In genomic region chr16:2243031-2243528, GRCh38 we compare ENCODE assay signal across 16 cellular contexts. TPM values are rescaled to one million over a fixed set of nuclear protein-coding genes. Genes with fewer than 3 reads are reported as not detected.
DNase-seq lines count a peak whose midpoint lies in the region; ATAC-seq and TF ChIP-seq lines count a peak whose summit lies in the region.
"Had no signal": no experiment of that assay in that cellular context is flagged by ENCODE, and none has a peak within 500 bp of the region (broad histone marks: within the 10 kb centered on the region; RNA-seq: fewer than 3 reads in every experiment).

No MANE protein-coding gene starts in this region.

- H4K20me1 ChIP-seq in SK-N-SH (ENCODE audit: insufficient read depth) = no peaks in the 10 kb centered on the region

- TF ChIP-seq EP300 in SK-N-SH (IDR thresholded peaks at IDR 0.05; ENCODE audit: borderline replicate concordance in 1 of 2, low read depth in 1 of 2, low read length in 1 of 2) = no peak

- DNase-seq in SK-N-SH = peak; percentile 56
- DNase-seq in Panc1 (ENCODE audit: low read depth, low spot score) = no peak
- DNase-seq in iPS-NIHi7 (ENCODE audit: extremely low spot score) = peak; percentile 61
- no peak for DNase-seq in activated gamma-delta T cell (lab: John Stamatoyannopoulos, UW)
- DNase-seq in activated CD4-positive, alpha-beta T cell treated with anti-CD3 and anti-CD28 coated beads for 4 hours = no peak
- DNase-seq: activated CD4-positive, alpha-beta T cell treated with anti-CD3 and anti-CD28 coated beads, Interleukin-2, amount 50 U/mL, for 4 hours; activated naive CD4-positive, alpha-beta T cell treated with anti-CD3 and anti-CD28 coated beads for 36 hours; CD4-positive, CD25-positive, alpha-beta regulatory T cell; colonic mucosa; foreskin keratinocyte; left colon; NCI-H1417; NCI-H2171; SW 1271; uterus had no signal

- TF ChIP-seq CTCF in SK-N-SH (IDR thresholded peaks at IDR 0.05) (no peak), Panc1 (IDR thresholded peaks at IDR 0.05) (peak; percentile 45; the same call in 1 of the 2 replicates)

- WGBS in SK-N-SH (ENCODE audit: low lambda C conversion rate) = 90% methylated on average over 2 of the region's 19 CpGs

- BruUV-seq in Panc1 (replicated peaks; lab: Mats Ljungman, UMichigan) = no TSS peak

- in situ Hi-C loops in Panc1 (cut with HindIII; ENCODE audit: low pct_unique_long_range_greater_than_20kb, low sequenced_read_pairs) = no loop called here

- H3K79me2 ChIP-seq in SK-N-SH (ENCODE audit: insufficient read depth) = peaks cover 12% of the 10 kb centered on the region

- no peak overlapping the region for H3K9ac ChIP-seq in SK-N-SH

- ATAC-seq in SK-N-SH treated with all-trans-retinoic acid at 6 μM for 48 hours (no peak; the same call in 2 of the 3 replicates), Panc1 (peak; percentile 9; the same call in 1 of the 2 replicates)
- ATAC-seq: foreskin keratinocyte had no signal

- intact Hi-C loops in Panc1 (cut with micrococcal nuclease; ENCODE audit: unreplicated experiment) = no loop called here

- H3K27ac ChIP-seq in SK-N-SH (ENCODE audit: low read depth in 2 of 2, low read length in 1 of 2) (no peak overlapping the region), Panc1 (ENCODE audit: low read length) (no peak overlapping the region)
- H3K27ac ChIP-seq: colonic mucosa, foreskin keratinocyte, uterus had no signal

- H2AFZ ChIP-seq in SK-N-SH (ENCODE audit: low read depth) = no peak overlapping the region

- H3K4me3 ChIP-seq in SK-N-SH (ENCODE audit: low read depth in 2 of 2, low read length in 1 of 2) (no peak overlapping the region), Panc1 (ENCODE audit: low read depth in 2 of 2, low read length in 2 of 2) (no peak overlapping the region)
- H3K4me3 ChIP-seq: colonic mucosa, uterus had no signal

- H3K27me3 ChIP-seq in SK-N-SH (ENCODE audit: insufficient read depth) (no peaks in the 10 kb centered on the region), Panc1 (ENCODE audit: control insufficient read depth, insufficient read depth, low read length) (no peaks in the 10 kb centered on the region)
- H3K27me3 ChIP-seq: uterus had no signal

- no peaks in the 10 kb centered on the region for H3K9me2 ChIP-seq in SK-N-SH

- H3K4me1 ChIP-seq in SK-N-SH (ENCODE audit: control insufficient read depth in 1 of 2, insufficient read depth in 2 of 2, low read depth in 1 of 2, low read length in 1 of 2) (no peaks in the 10 kb centered on the region), Panc1 (ENCODE audit: control insufficient read depth, insufficient read depth, low read length) (peaks cover 3% of the 10 kb centered on the region; the same call in 1 of the 2 replicates)
- H3K4me1 ChIP-seq: colonic mucosa, foreskin keratinocyte, uterus had no signal

- CTCF ChIA-PET in SK-N-SH (lab: Yijun Ruan, JAX) (interaction anchor here (2.2 kb wide), 1 partner anchor 12 kb away, joined by 5 read pairs; no protein-coding TSS in a partner anchor), Panc1 (lab: Charles Lee) (no interaction called here)

- POLR2A ChIA-PET in SK-N-SH (lab: Yijun Ruan, JAX) (no interaction called here), Panc1 (lab: Charles Lee) (no interaction called here)

- H3K4me2 ChIP-seq in SK-N-SH = no peak overlapping the region

- peaks cover 10% of the 10 kb centered on the region for H3F3A ChIP-seq in SK-N-SH (replicated peaks; ENCODE audit: insufficient read depth)

- H3K9me3 ChIP-seq in SK-N-SH (no peaks in the 10 kb centered on the region), Panc1 (ENCODE audit: control insufficient read depth, insufficient read depth, low read depth, low read length) (no peaks in the 10 kb centered on the region)
- H3K9me3 ChIP-seq: colonic mucosa, uterus had no signal

- H3K36me3 ChIP-seq in SK-N-SH (replicated peaks in 1 of 2; ENCODE audit: control insufficient read depth in 1 of 2, insufficient read depth in 2 of 2, low read length in 1 of 2) (peaks cover 8 to 33% of the 10 kb centered on the region in 2 experiments), Panc1 (ENCODE audit: control insufficient read depth, insufficient read depth, low read length) (peaks cover 2% of the 10 kb centered on the region)
- H3K36me3 ChIP-seq: uterus had no signal

- no peak for TF ChIP-seq RAD21 in SK-N-SH (IDR thresholded peaks at IDR 0.05; ENCODE audit: low read length)

TF ChIP-seq in SK-N-SH, 30 proteins besides CTCF, POLR2A, EP300 and RAD21 (continues in another document):
- no peak for TF ChIP-seq FOXJ3 (CRISPR knock-in tag; IDR thresholded peaks at IDR 0.05)
- TF ChIP-seq EZH2phosphoT487 (IDR thresholded peaks at IDR 0.05; ENCODE audit: borderline replicate concordance, low read depth) = no peak
- no peak for TF ChIP-seq YY1 (IDR thresholded peaks at IDR 0.05; ENCODE audit: low read depth)
- TF ChIP-seq, protein P1, sequence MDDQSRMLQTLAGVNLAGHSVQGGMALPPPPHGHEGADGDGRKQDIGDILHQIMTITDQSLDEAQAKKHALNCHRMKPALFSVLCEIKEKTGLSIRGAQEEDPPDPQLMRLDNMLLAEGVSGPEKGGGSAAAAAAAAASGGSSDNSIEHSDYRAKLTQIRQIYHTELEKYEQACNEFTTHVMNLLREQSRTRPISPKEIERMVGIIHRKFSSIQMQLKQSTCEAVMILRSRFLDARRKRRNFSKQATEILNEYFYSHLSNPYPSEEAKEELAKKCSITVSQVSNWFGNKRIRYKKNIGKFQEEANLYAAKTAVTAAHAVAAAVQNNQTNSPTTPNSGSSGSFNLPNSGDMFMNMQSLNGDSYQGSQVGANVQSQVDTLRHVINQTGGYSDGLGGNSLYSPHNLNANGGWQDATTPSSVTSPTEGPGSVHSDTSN (IDR thresholded peaks at IDR 0.05) = no peak
- TF ChIP-seq POLR2AphosphoS5 (IDR thresholded peaks at IDR 0.05; ENCODE audit: low read depth, low read length) = no peak
- no peak for TF ChIP-seq MAX (IDR thresholded peaks at IDR 0.05; ENCODE audit: low read depth)
- no peak for TF ChIP-seq CHD2 (IDR thresholded peaks at IDR 0.05; ENCODE audit: low read length, partially characterized antibody)
- no peak for TF ChIP-seq RCOR1 (IDR thresholded peaks at IDR 0.05; ENCODE audit: low read length)
- no peak for TF ChIP-seq GATA2 (CRISPR knock-in tag; IDR thresholded peaks at IDR 0.05)
- TF ChIP-seq ELF1 (IDR thresholded peaks at IDR 0.05) = no peak
- TF ChIP-seq GABPA (IDR thresholded peaks at IDR 0.05; ENCODE audit: low read depth) = no peak

TF ChIP-seq in SK-N-SH treated with all-trans-retinoic acid at 6 μM for 48 hours, 23 proteins besides CTCF, POLR2A, EP300 and RAD21 (continues in another document):
- TF ChIP-seq ZFP30 (CRISPR knock-in tag; IDR thresholded peaks at IDR 0.05) (no peak), ARNTL (CRISPR knock-in tag; IDR thresholded peaks at IDR 0.05; ENCODE audit: borderline replicate concordance, low read depth) (no peak), OSR1 (CRISPR knock-in tag; IDR thresholded peaks at IDR 0.05) (no peak), PPARA (CRISPR knock-in tag; IDR thresholded peaks at IDR 0.05; ENCODE audit: borderline replicate concordance) (no peak), TSHZ2 (CRISPR knock-in tag; IDR thresholded peaks at IDR 0.05) (no peak), CSDC2 (CRISPR knock-in tag; IDR thresholded peaks at IDR 0.05) (no peak), ZNF565 (CRISPR knock-in tag; conservative IDR thresholded peaks at IDR 0.05; ENCODE audit: low read depth) (no peak)

RNA-seq across cellular contexts. Expression of gene DNASE1L2, which starts 6.8 kb away (rescaled TPM):
- 2.4 and 2.5 TPM in 2 replicates for polyA plus RNA-seq in SK-N-SH (2012; rRNA removed)
- 0.31 and 0.63 TPM in 2 replicates for polyA plus RNA-seq in SK-N-SH (2012; cell fraction: cytosol; rRNA removed)
- polyA plus RNA-seq in SK-N-SH (2012; cell fraction: nucleus; rRNA removed) = 15.1 and 20.3 TPM in 2 replicates
- total RNA-seq in Panc1 (2021; ENCODE audit: unreplicated experiment) = 4.4 TPM
- polyA plus RNA-seq in Panc1 (2012; ENCODE audit: insufficient read length) = 4.3 TPM
- polyA plus RNA-seq: CD4-positive, CD25-positive, alpha-beta regulatory T cell had no signal

RNA-seq across cellular contexts. Expression of gene ECI1, which starts 8.3 kb away (rescaled TPM):
- 53.3 and 61.8 TPM in 2 replicates for polyA plus RNA-seq in SK-N-SH (2012; rRNA removed)
- 25.8 and 38.7 TPM in 2 replicates for polyA plus RNA-seq in SK-N-SH (2012; cell fraction: cytosol; rRNA removed)
- 72.9 and 107 TPM in 2 replicates for polyA plus RNA-seq in SK-N-SH (2012; cell fraction: nucleus; rRNA removed)
- 117 TPM for total RNA-seq in Panc1 (2021; ENCODE audit: unreplicated experiment)
- polyA plus RNA-seq in Panc1 (2012; ENCODE audit: insufficient read length) = 178 TPM

RNA-seq across cellular contexts. Expression of gene E4F1, which starts 19.7 kb away (rescaled TPM):
- 33.0 and 34.0 TPM in 2 replicates for polyA plus RNA-seq in SK-N-SH (2012; rRNA removed)
- 6.1 and 11.4 TPM in 2 replicates for polyA plus RNA-seq in SK-N-SH (2012; cell fraction: cytosol; rRNA removed)
- polyA plus RNA-seq in SK-N-SH (2012; cell fraction: nucleus; rRNA removed) = 185 and 366 TPM in 2 replicates
- total RNA-seq in Panc1 (2021; ENCODE audit: unreplicated experiment) = 50.8 TPM
- polyA plus RNA-seq in Panc1 (2012; ENCODE audit: insufficient read length) = 71.0 TPM

RNA-seq across cellular contexts. Expression of gene RNPS1, which starts 24.8 kb away (rescaled TPM):
- polyA plus RNA-seq in SK-N-SH (2012; rRNA removed) = 227 and 277 TPM in 2 replicates
- 197 and 233 TPM in 2 replicates for polyA plus RNA-seq in SK-N-SH (2012; cell fraction: cytosol; rRNA removed)
- 394 and 395 TPM in 2 replicates for polyA plus RNA-seq in SK-N-SH (2012; cell fraction: nucleus; rRNA removed)
- 249 TPM for total RNA-seq in Panc1 (2021; ENCODE audit: unreplicated experiment)
- polyA plus RNA-seq in Panc1 (2012; ENCODE audit: insufficient read length) = 210 TPM

RNA-seq across cellular contexts. Expression of gene PGP, which starts 28.4 kb away (rescaled TPM):
- 10.3 and 10.8 TPM in 2 replicates for polyA plus RNA-seq in SK-N-SH (2012; rRNA removed)
- polyA plus RNA-seq in SK-N-SH (2012; cell fraction: cytosol; rRNA removed) = 5.1 and 7.0 TPM in 2 replicates
- 33.0 and 37.2 TPM in 2 replicates for polyA plus RNA-seq in SK-N-SH (2012; cell fraction: nucleus; rRNA removed)
- total RNA-seq in Panc1 (2021; ENCODE audit: unreplicated experiment) = 48.7 TPM
- polyA plus RNA-seq in Panc1 (2012; ENCODE audit: insufficient read length) = 51.6 TPM

Comparison
In these comparisons a context has a peak if more than half of its experiments do, and no peak if none do; other contexts are left out.
1. DNase-seq: peak in SK-N-SH (single experiment) and iPS-NIHi7 (single experiment); none in Panc1 (single experiment), activated gamma-delta T cell (single experiment) and activated CD4-positive, alpha-beta T cell treated with anti-CD3 and anti-CD28 coated beads for 4 hours (0 of 2).